ENCODE assay signal across 9 cellular contexts in the genomic region with DNA sequence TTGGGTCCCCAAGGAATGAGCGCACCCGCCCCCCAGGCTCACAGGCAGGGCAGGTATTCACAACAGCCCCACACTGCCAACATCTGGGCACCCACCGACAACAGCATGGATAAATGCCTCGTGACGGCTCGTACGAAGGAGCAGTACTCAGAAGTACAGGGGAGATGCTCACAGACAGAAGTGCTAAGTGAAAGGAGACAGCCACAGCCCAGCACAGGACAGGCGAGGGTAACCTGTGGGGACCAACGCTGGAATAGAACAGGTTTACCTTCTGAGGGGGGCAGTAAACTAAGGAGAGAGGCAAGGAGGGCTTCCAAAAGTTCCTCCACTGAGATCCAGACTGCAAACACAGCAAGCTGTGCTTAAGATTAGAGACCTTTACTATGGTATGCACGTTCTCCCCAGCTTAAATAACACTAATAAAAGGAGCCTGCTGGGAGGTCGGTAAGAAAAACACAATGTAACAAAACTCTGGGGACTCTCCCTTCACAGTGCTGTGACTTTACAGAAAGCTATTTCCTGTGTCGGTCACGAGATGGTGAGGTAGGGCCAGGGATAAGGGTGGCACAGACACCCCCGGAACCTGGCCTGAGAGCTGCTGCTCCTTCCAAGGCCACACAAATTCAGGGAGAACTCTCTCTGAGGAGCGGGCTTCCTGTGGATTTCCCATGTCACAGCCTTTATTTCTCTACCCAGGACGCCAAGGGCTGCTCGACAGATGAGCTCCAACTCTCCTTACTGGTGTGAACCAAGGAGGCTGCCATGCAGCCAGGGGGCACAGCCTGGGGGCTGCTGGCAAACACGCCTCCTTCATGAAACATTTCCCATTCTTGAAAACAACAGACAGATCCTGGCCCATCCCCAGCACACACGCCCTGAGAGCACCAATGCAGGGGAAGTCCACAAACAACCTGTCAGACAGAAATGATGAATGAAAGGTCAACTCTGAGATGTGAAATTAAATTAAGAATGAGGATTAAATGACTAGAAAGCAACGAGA. TPM values are rescaled to one million over a fixed set of nuclear protein-coding genes. Genes with fewer than 3 reads are reported as not detected.
DNase-seq lines count a peak whose midpoint lies in the region; ATAC-seq and TF ChIP-seq lines count a peak whose summit lies in the region.
"Had no signal": no experiment of that assay in that cellular context is flagged by ENCODE, and none has a peak within 500 bp of the region (broad histone marks: within the 10 kb centered on the region; RNA-seq: fewer than 3 reads in every experiment).

No MANE protein-coding gene starts in this region.

- H3K36me3 Mint-ChIP-seq in T-helper 17 cell (ENCODE audit: low read depth) (peaks cover 10% of the 10 kb centered on the region), naive B cell (peaks cover 13 to 33% of the 10 kb centered on the region in 2 donors)

- H3K4me1 Mint-ChIP-seq in T-helper 17 cell (peaks cover 15% of the 10 kb centered on the region), naive B cell (peaks cover 72 to 100% (median 79%) of the 10 kb centered on the region in 3 donors)

- H3K4me3 Mint-ChIP-seq in T-helper 17 cell (peak overlapping the region; percentile 5), naive B cell (peak overlapping the region; percentile 53 to 93 (median 79))

- no peaks in the 10 kb centered on the region for H3K9me3 ChIP-seq in T-helper 17 cell (ENCODE audit: control insufficient read depth, low read length, poor library complexity, severe bottlenecking)
- H3K9me3 ChIP-seq: colonic mucosa had no signal

- no peaks in the 10 kb centered on the region for H3K9me3 Mint-ChIP-seq in naive B cell

- DNase-seq in T-helper 17 cell (no peak), naive B cell (peak; percentile 63), NCI-H187 (lab: John Stamatoyannopoulos, UW) (no peak), omental fat pad (ENCODE audit: low spot score) (no peak), sciatic nerve (ENCODE audit: low spot score) (no peak)
- DNase-seq in activated CD4-positive, CD25-positive, alpha-beta regulatory T cell treated with anti-CD3 and anti-CD28 coated beads, Interleukin-2, amount 50 U/mL, for 72 hours: no peak
- DNase-seq: colonic mucosa had no signal

- no peak for TF ChIP-seq CTCF in omental fat pad (IDR thresholded peaks at IDR 0.05)

- peak; percentile 69 for ATAC-seq in GM18861 (IDR thresholded peaks at IDR 0.05; ENCODE audit: unreplicated experiment)
- peak; percentile 56 for ATAC-seq in HG02759 (IDR thresholded peaks at IDR 0.05; ENCODE audit: unreplicated experiment)
- ATAC-seq in T-helper 17 cell: peak; percentile 63
- ATAC-seq in naive B cell (ENCODE audit: low read depth in 2 of 2): peak; percentile 55 to 60
- no peak for ATAC-seq in omental fat pad (ENCODE audit: low FRiP score)
- ATAC-seq in sciatic nerve: no peak

- intact Hi-C loops in sciatic nerve (cut with DNase I): loop anchor here (5.0 kb wide), 1 partner anchor 1475 kb away; no protein-coding TSS in a partner anchor

- H3K27me3 Mint-ChIP-seq in T-helper 17 cell (no peaks in the 10 kb centered on the region), naive B cell (no peaks in the 10 kb centered on the region)

- H3K27ac Mint-ChIP-seq in T-helper 17 cell: peak overlapping the region; percentile 92
- peak overlapping the region; percentile 88 to 98 (median 96) for H3K27ac Mint-ChIP-seq in naive B cell

RNA-seq across cellular contexts. Expression of a gene that starts 26.3 kb away (rescaled TPM):
- total RNA-seq in T-helper 17 cell (10 to 100 TPM; 15.5 to 17.2 TPM), omental fat pad (10 to 100 TPM; 20.8 to 50.3 (median 43.6) TPM), sciatic nerve (31.9 TPM)
- 10 to 100 TPM in 4 of 6 donors, 1 to 10 TPM in 2; 4.5 to 34.3 (median 13.8) TPM for polyA plus RNA-seq in naive B cell (ENCODE audit: low read depth in 6 of 6)

RNA-seq across cellular contexts. Expression of a gene that starts 55.9 kb away (rescaled TPM):
- total RNA-seq in T-helper 17 cell: 1 to 10 TPM in 1 of 2 donors, under 1 TPM in 1; 0.10 to 1.2 TPM
- under 1 TPM in 4 of 6 donors, not detected in 2; 0.13 to 0.52 (median 0.33) TPM for polyA plus RNA-seq in naive B cell (ENCODE audit: low read depth in 6 of 6)
- 10 to 100 TPM in 1 of 4 donors, under 1 TPM in 3; 0.09 to 10.4 (median 0.71) TPM for total RNA-seq in omental fat pad
- total RNA-seq in sciatic nerve: 2.0 TPM

Comparison
In these comparisons a context has a peak if more than half of its experiments do, and no peak if none do; other contexts are left out.
1. ATAC-seq: peak in GM18861 (single experiment), HG02759 (single experiment), T-helper 17 cell (single experiment) and naive B cell (2 of 2); none in omental fat pad (single experiment) and sciatic nerve (single experiment).